ENCODE assay signal across 1 cellular context in the genomic region with DNA sequence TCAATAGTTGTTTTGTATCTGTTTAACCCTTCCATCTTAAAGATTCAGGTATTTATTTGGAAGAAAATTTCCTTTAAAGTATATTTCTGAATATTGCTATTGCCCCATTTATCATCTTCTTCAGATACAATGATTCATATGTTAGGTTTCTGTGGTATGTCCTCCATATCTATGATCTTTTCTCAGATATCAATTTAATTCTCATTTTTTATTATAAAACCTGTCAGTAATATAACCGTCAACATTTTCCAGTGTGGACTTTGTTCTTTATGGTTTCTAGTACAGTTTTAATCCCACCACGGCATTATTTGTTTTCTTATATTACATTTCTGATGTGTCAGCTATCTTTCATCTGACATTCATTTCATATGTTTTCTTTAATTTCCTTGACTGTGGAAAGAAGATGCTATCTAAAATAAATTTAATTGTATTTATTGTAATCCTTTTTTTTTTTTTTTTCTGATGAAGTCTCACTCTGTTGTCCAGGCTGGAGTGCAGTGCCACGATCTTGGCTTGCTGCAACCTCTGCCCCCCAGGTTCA.
TF ChIP-seq lines count a peak whose summit lies in the region.

No MANE protein-coding gene starts in this region.

TF ChIP-seq in SK-N-SH treated with all-trans-retinoic acid at 6 μM for 48 hours, 23 proteins besides CTCF, POLR2A, EP300 and RAD21 (continued from another document):
- no peak for TF ChIP-seq PATZ1 (CRISPR knock-in tag; IDR thresholded peaks at IDR 0.05; ENCODE audit: borderline replicate concordance)
